ENCODE assay signal across 8 cellular contexts in the genomic region with DNA sequence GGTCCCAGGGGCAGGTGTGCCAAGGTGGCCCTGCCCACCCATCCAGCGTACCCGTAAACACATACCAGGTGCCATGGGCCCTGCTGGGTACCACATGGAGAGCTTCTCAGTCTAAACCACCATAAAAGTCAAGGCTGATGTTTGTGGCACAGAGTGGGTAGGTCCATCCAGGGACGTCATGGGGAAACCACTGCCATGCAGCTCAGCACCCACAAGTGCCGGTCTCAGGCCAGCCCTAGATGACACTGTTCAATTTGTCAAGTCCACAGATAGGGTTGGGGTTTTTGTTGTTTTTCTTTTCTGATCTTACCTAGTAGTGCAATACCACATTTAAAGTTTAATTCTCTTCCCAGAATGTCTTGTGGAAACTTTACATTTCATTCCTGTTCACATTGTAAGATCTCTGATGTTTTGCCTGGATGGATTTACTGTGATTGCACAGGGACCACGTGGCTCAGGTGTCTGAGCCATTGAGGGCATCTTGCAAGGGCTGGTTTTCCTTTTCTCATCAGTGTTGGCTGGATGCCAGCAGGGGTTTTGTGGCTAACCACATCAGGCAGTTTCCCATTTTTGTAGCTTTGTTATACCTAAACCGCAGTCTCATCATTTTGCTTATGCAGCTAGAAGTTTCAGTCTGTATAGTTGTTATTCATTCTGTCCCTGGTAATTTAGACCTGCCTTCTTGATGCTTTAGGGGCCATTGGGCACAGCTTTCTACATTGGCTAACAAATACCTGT.
A peak's percentile ranks its signal among the peaks of the same experiment; 100 is the strongest.
DNase-seq lines count a peak whose midpoint lies in the region; ATAC-seq and TF ChIP-seq lines count a peak whose summit lies in the region.

No MANE protein-coding gene starts in this region.

- ATAC-seq in CD4-positive, CD25-positive, alpha-beta regulatory T cell (ENCODE audit: low read depth in 2 of 2), result peak; percentile 66 to 73
- ATAC-seq in RWPE2 (ENCODE audit: low read depth) (peak; percentile 72), GM19397 (IDR thresholded peaks at IDR 0.05; ENCODE audit: unreplicated experiment) (no peak)
- ATAC-seq in activated T-helper 17 cell treated with anti-CD3 and anti-CD28 coated beads, Interleukin-2, amount 50 U/mL, for 72 hours (replicated peaks), result peak; percentile 89
- ATAC-seq in naive thymus-derived CD4-positive, alpha-beta T cell, result peak; percentile 85

- H3K4me3 Mint-ChIP-seq in CD4-positive, CD25-positive, alpha-beta regulatory T cell, result peak overlapping the region; percentile 8 to 53 (median 32)
- peak overlapping the region; percentile 43 for H3K4me3 Mint-ChIP-seq in activated T-helper 17 cell treated with anti-CD3 and anti-CD28 coated beads, Interleukin-2, amount 50 U/mL, for 72 hours
- H3K4me3 Mint-ChIP-seq in naive thymus-derived CD4-positive, alpha-beta T cell, result peak overlapping the region in 8 of 10 donors; percentile 20 to 80 (median 44)

- H3K9me3 ChIP-seq in CD4-positive, CD25-positive, alpha-beta regulatory T cell (ENCODE audit: control insufficient read depth in 2 of 2, low read length in 2 of 2), result no peaks in the 10 kb centered on the region
- H3K9me3 ChIP-seq in HEK293 (ENCODE audit: control insufficient read depth, insufficient read depth, low read depth, low read length) (no peaks in the 10 kb centered on the region), RWPE2 (ENCODE audit: severe bottlenecking) (no peaks in the 10 kb centered on the region), smooth muscle cell (replicated peaks; ENCODE audit: low read depth) (no peaks in the 10 kb centered on the region)
- no peaks in the 10 kb centered on the region for H3K9me3 ChIP-seq in naive thymus-derived CD4-positive, alpha-beta T cell (ENCODE audit: control insufficient read depth in 2 of 3, low read length in 3 of 3)

- H3K4me3 ChIP-seq in CD4-positive, CD25-positive, alpha-beta regulatory T cell (ENCODE audit: low read depth, low read length), result peak overlapping the region; percentile 51
- H3K4me3 ChIP-seq in HEK293 (ENCODE audit: low read depth, low read length) (no peak overlapping the region), RWPE2 (ENCODE audit: severe bottlenecking) (no peak overlapping the region), smooth muscle cell (no peak overlapping the region)
- no peak overlapping the region for H3K4me3 ChIP-seq in naive thymus-derived CD4-positive, alpha-beta T cell (ENCODE audit: low read length)

- no peak overlapping the region for H3K27ac Mint-ChIP-seq in CD4-positive, CD25-positive, alpha-beta regulatory T cell
- peak overlapping the region; percentile 86 for H3K27ac Mint-ChIP-seq in activated T-helper 17 cell treated with anti-CD3 and anti-CD28 coated beads, Interleukin-2, amount 50 U/mL, for 72 hours
- peak overlapping the region; percentile 2 to 96 (median 68) for H3K27ac Mint-ChIP-seq in naive thymus-derived CD4-positive, alpha-beta T cell

- H3K9ac ChIP-seq in smooth muscle cell (ENCODE audit: low read depth), result no peak overlapping the region

- H4K20me1 ChIP-seq in smooth muscle cell (ENCODE audit: low read depth), result peaks cover 30% of the 10 kb centered on the region

- H3K27me3 Mint-ChIP-seq in CD4-positive, CD25-positive, alpha-beta regulatory T cell, result peaks cover 14% of the 10 kb centered on the region
- H3K27me3 Mint-ChIP-seq in activated T-helper 17 cell treated with anti-CD3 and anti-CD28 coated beads, Interleukin-2, amount 50 U/mL, for 72 hours, result peaks cover 7% of the 10 kb centered on the region
- H3K27me3 Mint-ChIP-seq in naive thymus-derived CD4-positive, alpha-beta T cell, result peaks cover 35 to 80% (median 59%) of the 10 kb centered on the region in 5 donors

- H2AFZ ChIP-seq in smooth muscle cell (ENCODE audit: low read depth), result no peak overlapping the region

- no peaks in the 10 kb centered on the region for H3F3A ChIP-seq in smooth muscle cell (ENCODE audit: low read depth)

- WGBS in smooth muscle cell (ENCODE audit: low lambda C conversion rate), result 77% methylated on average over 6 of the region's 6 CpGs

- peak; percentile 53 to 87 (median 80) for DNase-seq in CD4-positive, CD25-positive, alpha-beta regulatory T cell
- DNase-seq in RWPE2 (ENCODE audit: low spot score) (peak; percentile 73), HuH-7.5 (ENCODE audit: low spot score) (no peak), smooth muscle cell (lab: John Stamatoyannopoulos, UW; ENCODE audit: unreplicated experiment) (no peak)
- DNase-seq in naive thymus-derived CD4-positive, alpha-beta T cell, result peak; percentile 76 to 98 (median 94)

- peaks cover 6 to 27% (median 17%) of the 10 kb centered on the region in 4 donors for H3K4me1 Mint-ChIP-seq in CD4-positive, CD25-positive, alpha-beta regulatory T cell
- H3K4me1 Mint-ChIP-seq in activated T-helper 17 cell treated with anti-CD3 and anti-CD28 coated beads, Interleukin-2, amount 50 U/mL, for 72 hours, result peaks cover 11% of the 10 kb centered on the region
- peaks cover 13 to 25% (median 21%) of the 10 kb centered on the region in 7 donors for H3K4me1 Mint-ChIP-seq in naive thymus-derived CD4-positive, alpha-beta T cell

- H3K79me2 ChIP-seq in smooth muscle cell (ENCODE audit: low read depth), result no peaks in the 10 kb centered on the region

- peaks cover 18% of the 10 kb centered on the region for H3K4me1 ChIP-seq in CD4-positive, CD25-positive, alpha-beta regulatory T cell (ENCODE audit: control insufficient read depth, insufficient read depth, low read length, poor library complexity, severe bottlenecking)
- peaks cover 7% of the 10 kb centered on the region for H3K4me1 ChIP-seq in HEK293 (ENCODE audit: control insufficient read depth, insufficient read depth, low read length)
- H3K4me1 ChIP-seq in RWPE2 (ENCODE audit: insufficient read depth, poor library complexity, severe bottlenecking), result no peaks in the 10 kb centered on the region
- peaks cover 16 to 17% of the 10 kb centered on the region in 2 donors for H3K4me1 ChIP-seq in naive thymus-derived CD4-positive, alpha-beta T cell (ENCODE audit: control insufficient read depth in 2 of 2, insufficient read depth in 2 of 2, low read length in 2 of 2)
- H3K4me1 ChIP-seq in smooth muscle cell (ENCODE audit: low read depth), result no peaks in the 10 kb centered on the region

- peaks cover 7% of the 10 kb centered on the region for H3K36me3 ChIP-seq in CD4-positive, CD25-positive, alpha-beta regulatory T cell (ENCODE audit: control insufficient read depth, insufficient read depth, low read length)
- H3K36me3 ChIP-seq in HEK293 (ENCODE audit: control insufficient read depth in 2 of 2, insufficient read depth in 1 of 2, low read length in 2 of 2), result peaks cover 0 to 80% of the 10 kb centered on the region in 2 experiments; a peak in 2 of 3 replicates
- H3K36me3 ChIP-seq in RWPE2 (ENCODE audit: low read depth), result peaks cover 24% of the 10 kb centered on the region
- H3K36me3 ChIP-seq in naive thymus-derived CD4-positive, alpha-beta T cell (ENCODE audit: control insufficient read depth in 2 of 3, insufficient read depth in 3 of 3, low read length in 3 of 3), result peaks cover 0 to 5% (median 0%) of the 10 kb centered on the region in 3 experiments
- H3K36me3 ChIP-seq in smooth muscle cell (ENCODE audit: low read depth), result no peaks in the 10 kb centered on the region

- no peaks in the 10 kb centered on the region for H3K9me3 Mint-ChIP-seq in CD4-positive, CD25-positive, alpha-beta regulatory T cell
- no peaks in the 10 kb centered on the region for H3K9me3 Mint-ChIP-seq in activated T-helper 17 cell treated with anti-CD3 and anti-CD28 coated beads, Interleukin-2, amount 50 U/mL, for 72 hours
- H3K9me3 Mint-ChIP-seq in naive thymus-derived CD4-positive, alpha-beta T cell, result peaks cover 0 to 4% (median 0%) of the 10 kb centered on the region in 11 donors

- CTCF ChIA-PET in HEK293 (lab: Yijun Ruan, JAX), result interaction anchor here (0.7 kb wide), 1 partner anchor 62 kb away, joined by 3 read pairs; no protein-coding TSS in a partner anchor
- CTCF ChIA-PET in naive thymus-derived CD4-positive, alpha-beta T cell (lab: Charles Lee), result interaction anchor here (1.0 kb wide), 1 partner anchor 12 kb away, joined by 4 read pairs; no protein-coding TSS in a partner anchor

- POLR2A ChIA-PET in HEK293 (lab: Yijun Ruan, JAX), result interaction anchor here (1.2 kb wide), 1 partner anchor 243 kb away, joined by 3 read pairs; the partner anchor contains the start of gene DTYMK
- POLR2A ChIA-PET in naive thymus-derived CD4-positive, alpha-beta T cell (lab: Charles Lee), result interaction anchor here (0.6 kb wide), 2 partner anchors 49 to 70 kb away, joined by 3 to 4 read pairs; no protein-coding TSS in a partner anchor

- H3K27me3 ChIP-seq in CD4-positive, CD25-positive, alpha-beta regulatory T cell (ENCODE audit: control insufficient read depth, insufficient read depth, low read length), result peaks cover 7% of the 10 kb centered on the region
- H3K27me3 ChIP-seq in RWPE2 (ENCODE audit: insufficient read depth, poor library complexity, severe bottlenecking) (no peaks in the 10 kb centered on the region), smooth muscle cell (ENCODE audit: low read depth) (no peaks in the 10 kb centered on the region)
- peaks cover 9 to 35% of the 10 kb centered on the region in 2 donors for H3K27me3 ChIP-seq in naive thymus-derived CD4-positive, alpha-beta T cell (ENCODE audit: control insufficient read depth in 2 of 2, insufficient read depth in 2 of 2, low read length in 2 of 2)

- intact Hi-C loops in naive thymus-derived CD4-positive, alpha-beta T cell (cut with micrococcal nuclease), result loop anchor here (1.0 to 5.0 kb wide), 3 partner anchors 65 to 86 kb away; partner anchors contain the start of genes STK25 (in 2 of the 2) and FARP2 (in 1 of the 2)

- no peak overlapping the region for H3K27ac ChIP-seq in CD4-positive, CD25-positive, alpha-beta regulatory T cell (ENCODE audit: insufficient read depth, low read length, poor library complexity, severe bottlenecking)
- no peak overlapping the region for H3K27ac ChIP-seq in HEK293 (ENCODE audit: extremely low read depth, low read depth, low read length)
- no peak overlapping the region for H3K27ac ChIP-seq in RWPE2 (ENCODE audit: poor library complexity, severe bottlenecking)
- no peak overlapping the region for H3K27ac ChIP-seq in naive thymus-derived CD4-positive, alpha-beta T cell (ENCODE audit: low read depth, low read length)
- no peak overlapping the region for H3K27ac ChIP-seq in smooth muscle cell (ENCODE audit: low read depth)

- no peak overlapping the region for H3K4me2 ChIP-seq in smooth muscle cell

- no peak for TF ChIP-seq CTCF in HEK293 (tag by site-specific recombination; IDR thresholded peaks at IDR 0.05)
- no peak for TF ChIP-seq CTCF in RWPE2 (IDR thresholded peaks at IDR 0.05; ENCODE audit: poor library complexity, severe bottlenecking)
- no peak for TF ChIP-seq CTCF in smooth muscle cell (IDR thresholded peaks at IDR 0.05; ENCODE audit: borderline replicate concordance, insufficient read depth, poor library complexity, severe bottlenecking)

- H3K36me3 Mint-ChIP-seq in CD4-positive, CD25-positive, alpha-beta regulatory T cell, result peaks cover 15% of the 10 kb centered on the region
- peaks cover 45% of the 10 kb centered on the region for H3K36me3 Mint-ChIP-seq in activated T-helper 17 cell treated with anti-CD3 and anti-CD28 coated beads, Interleukin-2, amount 50 U/mL, for 72 hours (ENCODE audit: low read depth)
- H3K36me3 Mint-ChIP-seq in naive thymus-derived CD4-positive, alpha-beta T cell, result peaks cover 4 to 42% (median 28%) of the 10 kb centered on the region in 5 donors

TF ChIP-seq in HEK293, 187 proteins besides CTCF, POLR2A, EP300 and RAD21 (continues in another document):
- TF ChIP-seq ZBTB17 (tag by site-specific recombination; IDR thresholded peaks at IDR 0.05), result 0 out of 2 replicates have a peak, but pooled peaks have one; percentile 26

Comparison
In these comparisons a context has a peak if more than half of its experiments do, and no peak if none do; other contexts are left out.
1. DNase-seq: peak in CD4-positive, CD25-positive, alpha-beta regulatory T cell (3 of 3), RWPE2 (single experiment) and naive thymus-derived CD4-positive, alpha-beta T cell (9 of 9); none in HuH-7.5 (single experiment) and smooth muscle cell (single experiment).
2. H3K27ac Mint-ChIP-seq: peak in activated T-helper 17 cell treated with anti-CD3 and anti-CD28 coated beads, Interleukin-2, amount 50 U/mL, for 72 hours (single experiment) and naive thymus-derived CD4-positive, alpha-beta T cell (9 of 9); none in CD4-positive, CD25-positive, alpha-beta regulatory T cell (0 of 3).
3. Peak in every context shown above with its lines, with median percentiles within 50 percentile points of each other: H3K4me3 Mint-ChIP-seq.